ENCODE assay signal across 8 cellular contexts in genomic region chr3:9933561-9934234, GRCh38. TPM values are rescaled to one million over a fixed set of nuclear protein-coding genes. Genes with fewer than 3 reads are reported as not detected.
DNase-seq lines count a peak whose midpoint lies in the region; ATAC-seq and TF ChIP-seq lines count a peak whose summit lies in the region.

CRELD1 (plus strand) TSS chr3:9933834; CDS start chr3:9934439, 605 bp downstream.

- peak within 1 kb of the TSS; percentile 99 for H3K27ac Mint-ChIP-seq in activated naive CD4-positive, alpha-beta T cell treated with anti-CD3 and anti-CD28 coated beads, Interleukin-2, amount 50 U/mL, for 24 hours

- CTCF ChIA-PET in HEK293T (lab: Yijun Ruan, JAX) = interaction anchor here (0.6 to 3.5 kb wide), 6 partner anchors 9 to 86 kb away, joined by 3 to 26 read pairs (median 3); partner anchors contain the start of gene JAGN1

- peaks cover 8% of the 10 kb centered on the region for H3K36me3 Mint-ChIP-seq in activated naive CD4-positive, alpha-beta T cell treated with anti-CD3 and anti-CD28 coated beads, Interleukin-2, amount 50 U/mL, for 24 hours

- no peak for TF ChIP-seq CTCF in NB4 (IDR thresholded peaks at IDR 0.05; ENCODE audit: low read depth, low read length)
- no peak for TF ChIP-seq CTCF in omental fat pad (IDR thresholded peaks at IDR 0.05)

- DNase-seq in GM04504 (ENCODE audit: low read depth) (peak; percentile 69), HEK293T (ENCODE audit: extremely low spot score) (peak; percentile 94), NB4 (ENCODE audit: low read depth) (peak; percentile 97), SKM-1 (lab: John Stamatoyannopoulos, UW; ENCODE audit: unreplicated experiment) (peak; percentile 92), glomerular endothelial cell (ENCODE audit: extremely low read depth, low read depth, low spot score) (peak; percentile 60), omental fat pad (ENCODE audit: low spot score) (peak; percentile 90)

- TF ChIP-seq POLR2A in NB4 (IDR thresholded peaks at IDR 0.05; ENCODE audit: extremely low read depth, insufficient read length) = peak; percentile 60

- H3K4me3 ChIP-seq in NB4 (ENCODE audit: low read depth, low read length) = peak within 1 kb of the TSS; percentile 79

- no peaks in the 10 kb centered on the region for H3K27me3 Mint-ChIP-seq in activated naive CD4-positive, alpha-beta T cell treated with anti-CD3 and anti-CD28 coated beads, Interleukin-2, amount 50 U/mL, for 24 hours

- POLR2A ChIA-PET in HEK293T (lab: Yijun Ruan, JAX) = interaction anchor here (0.5 to 4.3 kb wide), 17 partner anchors 9 to 499 kb away, joined by 3 to 52 read pairs (median 6); partner anchors contain the start of genes ARPC4, IL17RC, IL17RE and JAGN1

- H3K4me3 Mint-ChIP-seq in activated naive CD4-positive, alpha-beta T cell treated with anti-CD3 and anti-CD28 coated beads, Interleukin-2, amount 50 U/mL, for 24 hours = peak within 1 kb of the TSS; percentile 99

- ATAC-seq in omental fat pad (ENCODE audit: low FRiP score) = peak; percentile 89

- H3K9me3 Mint-ChIP-seq in activated naive CD4-positive, alpha-beta T cell treated with anti-CD3 and anti-CD28 coated beads, Interleukin-2, amount 50 U/mL, for 24 hours = no peaks in the 10 kb centered on the region

- H3K27ac ChIP-seq in temporal lobe (ENCODE audit: low read depth, low read length) = peak within 1 kb of the TSS; percentile 95

- H3K4me1 Mint-ChIP-seq in activated naive CD4-positive, alpha-beta T cell treated with anti-CD3 and anti-CD28 coated beads, Interleukin-2, amount 50 U/mL, for 24 hours = peaks cover 38% of the 10 kb centered on the region

TF ChIP-seq in HEK293T, 16 proteins besides CTCF, POLR2A, EP300 and RAD21:
- TF ChIP-seq FOXM1 (IDR thresholded peaks at IDR 0.05; ENCODE audit: borderline replicate concordance) (no peak), SP1 (IDR thresholded peaks at IDR 0.05) (no peak), L3MBTL2 (conservative IDR thresholded peaks at IDR 0.05) (peak; percentile 84)

RNA-seq across cellular contexts. Expression of gene CRELD1, which starts in this region (rescaled TPM):
- 36.2 and 55.9 TPM in 2 replicates for total RNA-seq in glomerular endothelial cell
- 10 to 100 TPM; 26.8 to 52.3 (median 38.4) TPM for total RNA-seq in omental fat pad
- 16.7 TPM for total RNA-seq in temporal lobe

Comparison
In these comparisons a context has a peak if more than half of its experiments do, and no peak if none do; other contexts are left out.
1. Peak in every context shown above with its lines: DNase-seq, ATAC-seq, H3K4me3 ChIP-seq and H3K27ac ChIP-seq.